Comparison of ENCODE assay signal across 8 cellular contexts in the genomic region with DNA sequence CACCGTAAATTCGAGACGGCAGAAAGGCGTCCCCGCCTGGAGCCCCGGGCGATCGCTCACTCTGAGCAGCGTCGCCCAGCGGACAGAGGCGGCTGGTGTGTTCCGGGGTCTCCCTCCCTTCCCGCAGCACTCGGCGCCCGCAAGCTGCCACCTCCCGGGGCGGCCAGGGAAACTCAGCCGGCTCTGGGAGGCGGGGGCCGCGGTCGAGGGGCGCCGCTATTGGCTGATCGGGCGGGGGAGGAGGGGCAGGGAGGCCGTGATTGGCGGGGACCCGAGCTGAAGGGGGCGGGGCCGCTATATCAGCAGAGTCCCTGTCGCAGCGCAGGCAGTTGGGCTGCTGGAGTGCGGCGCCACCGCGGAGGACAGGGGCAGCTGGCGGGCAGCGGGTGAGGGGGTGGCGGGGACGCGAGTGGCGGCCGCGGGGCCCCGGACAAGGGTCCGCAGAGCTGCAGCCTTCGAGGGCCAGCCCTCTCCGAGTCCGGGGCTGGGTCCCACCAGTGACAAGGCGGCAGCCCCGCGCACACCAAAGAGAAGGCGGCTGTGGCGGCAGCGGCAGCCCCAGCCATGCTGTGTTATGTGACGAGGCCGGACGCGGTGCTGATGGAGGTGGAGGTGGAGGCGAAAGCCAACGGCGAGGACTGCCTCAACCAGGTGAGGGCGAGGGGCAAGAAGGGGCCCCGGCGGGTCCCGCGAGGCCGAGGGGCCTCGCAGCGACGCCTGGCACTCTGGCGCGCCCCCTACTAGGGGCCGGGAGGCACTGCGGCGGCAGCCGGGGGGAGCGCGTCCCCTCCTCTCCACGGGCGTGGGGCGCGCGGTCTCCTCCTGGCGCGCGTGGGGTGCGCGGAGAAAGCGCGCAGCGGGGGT. TPM values are rescaled to one million over a fixed set of nuclear protein-coding genes. Genes with fewer than 3 reads are reported as not detected.
DNase-seq lines count a peak whose midpoint lies in the region; ATAC-seq and TF ChIP-seq lines count a peak whose summit lies in the region.

A gene (plus strand): TSS at position 328 of the 864 bp plus-strand sequence. CDS start 237 bp downstream, at position 565.

- H3K27ac ChIP-seq in upper lobe of left lung = peak within 1 kb of the TSS; percentile 91 to 99 (median 96)

- H3K9me3 ChIP-seq in upper lobe of left lung = no peaks in the 10 kb centered on the region

- TF ChIP-seq CTCF in upper lobe of left lung (IDR thresholded peaks at IDR 0.05) = peak; percentile 75 to 92 (median 86)

- intact Hi-C loops in left cardiac atrium (cut with DNase I) = loop anchor here (2.0 to 10.0 kb wide), 3 partner anchors 184 to 438 kb away; no protein-coding TSS in a partner anchor
- intact Hi-C loops in posterior vena cava (cut with DNase I) = no loop called here

- no peaks in the 10 kb centered on the region for H3K36me3 ChIP-seq in upper lobe of left lung

- no peaks in the 10 kb centered on the region for H3K27me3 ChIP-seq in upper lobe of left lung

- peak in 1 of 4 donors; percentile 91 for TF ChIP-seq EP300 in upper lobe of left lung (IDR thresholded peaks at IDR 0.05)

- 0 to 1% methylated on average over 21 of the region's 95 CpGs for WGBS in upper lobe of left lung, 2 donors

- H3K4me1 ChIP-seq in upper lobe of left lung = peaks cover 26 to 36% (median 29%) of the 10 kb centered on the region in 4 donors

- peak; percentile 99 for TF ChIP-seq POLR2A in GM15510 (IDR thresholded peaks at IDR 0.05; ENCODE audit: borderline replicate concordance, extremely low read depth, insufficient read length)
- peak; percentile 94 to 100 (median 100) for TF ChIP-seq POLR2A in upper lobe of left lung (IDR thresholded peaks at IDR 0.05)

- DNase-seq in NCI-H146 treated with DMSO at 0.1 percent for 48 hours (lab: John Stamatoyannopoulos, UW; ENCODE audit: unreplicated experiment) = peak; percentile 91
- peak; percentile 95 to 97 (median 97) for DNase-seq in T-helper 1 cell
- DNase-seq in amniotic epithelial cell (ENCODE audit: low read depth) = peak; percentile 76
- DNase-seq in left cardiac atrium = peak; percentile 98
- peak; percentile 99 for DNase-seq in posterior vena cava (ENCODE audit: low spot score)
- peak; percentile 97 to 99 for DNase-seq in upper lobe of left lung

- ATAC-seq in HG02884 (IDR thresholded peaks at IDR 0.05; ENCODE audit: unreplicated experiment) (peak; percentile 66), left cardiac atrium (peak; percentile 97 to 98), upper lobe of left lung (ENCODE audit: low FRiP score in 2 of 2) (peak; percentile 98)

- H3K4me3 ChIP-seq in upper lobe of left lung = peak within 1 kb of the TSS; percentile 64 to 94 (median 78)

RNA-seq across cellular contexts. Expression of the gene that starts here (rescaled TPM):
- total RNA-seq in left cardiac atrium (10 to 100 TPM; 11.3 to 24.0 TPM), posterior vena cava (10 to 100 TPM; 20.1 to 28.8 TPM), upper lobe of left lung (10 to 100 TPM; 29.9 to 95.3 (median 43.9) TPM)

Comparison
In these comparisons a context has a peak if more than half of its experiments do, and no peak if none do; other contexts are left out.
1. Peak in every context shown above with its lines: DNase-seq, ATAC-seq, H3K4me3 ChIP-seq and H3K27ac ChIP-seq.
2. intact Hi-C loops: an anchor here in left cardiac atrium (2.0 to 10.0 kb wide); none called in posterior vena cava.